In genomic region chr4:6507345-6507744, GRCh38 we compare ENCODE assay signal across 25 cellular contexts. TPM values are rescaled to one million over a fixed set of nuclear protein-coding genes. Genes with fewer than 3 reads are reported as not detected.
"Had no signal": no experiment of that assay in that cellular context is flagged by ENCODE, and none has a peak within 500 bp of the region (broad histone marks: within the 10 kb centered on the region; RNA-seq: fewer than 3 reads in every experiment).

No MANE protein-coding gene starts in this region.

- H3K27ac ChIP-seq: adrenal gland, Peyer's patch, RWPE1, SJCRH30, VCaP had no signal

- DNase-seq: activated CD4-positive, CD25-positive, alpha-beta regulatory T cell; activated CD8-positive, alpha-beta T cell treated with anti-CD3 and anti-CD28 coated beads for 36 hours; activated gamma-delta T cell treated with Interleukin-2 at 50 U/mL for 16 hours; activated naive CD4-positive, alpha-beta T cell treated with anti-CD3 and anti-CD28 coated beads, Interleukin-2, amount 10 ng/mL, durations not matched to agents 7 days and 5 days; activated naive CD8-positive, alpha-beta T cell treated with anti-CD3 and anti-CD28 coated beads for 36 hours; activated T-cell treated with anti-CD3 and anti-CD28 coated beads, Interleukin-2, amount 50 U/mL, for 72 hours; anterior cingulate cortex; MG63; MV-4-11; NCI-H1092 treated with DMSO at 0.1 percent for 48 hours; NCI-H1436; NCI-H187 treated with DMSO at 0.1 percent for 48 hours; NCI-H2081 treated with DMSO at 0.1 percent for 48 hours; NCI-H446; NCI-H524; Right ventricle myocardium superior; SJCRH30; SK-N-SH; T-helper 1 cell had no signal

- H3K4me1 Mint-ChIP-seq: activated naive CD4-positive, alpha-beta T cell treated with anti-CD3 and anti-CD28 coated beads, Interleukin-2, amount 10 ng/mL, durations not matched to agents 7 days and 5 days; activated naive CD8-positive, alpha-beta T cell treated with anti-CD3 and anti-CD28 coated beads for 36 hours had no signal

- H3K27me3 Mint-ChIP-seq: activated naive CD4-positive, alpha-beta T cell treated with anti-CD3 and anti-CD28 coated beads, Interleukin-2, amount 10 ng/mL, durations not matched to agents 7 days and 5 days had no signal

- H3K27ac Mint-ChIP-seq: activated CD8-positive, alpha-beta T cell treated with anti-CD3 and anti-CD28 coated beads for 36 hours; activated naive CD4-positive, alpha-beta T cell treated with anti-CD3 and anti-CD28 coated beads, Interleukin-2, amount 10 ng/mL, durations not matched to agents 7 days and 5 days; activated naive CD8-positive, alpha-beta T cell treated with anti-CD3 and anti-CD28 coated beads for 36 hours; activated T-cell treated with anti-CD3 and anti-CD28 coated beads, Interleukin-2, amount 50 U/mL, for 72 hours; activated T-helper 2 cell treated with anti-CD3 and anti-CD28 coated beads, Interferon-gamma antibody, Interleukin-2, Interleukin-4, amounts not matched to agents 10 μg/mL and 5 μg/mL and 100 μg/mL, durations not matched to agents 14 hours and 24 hours and 36 hours had no signal

- ATAC-seq: activated CD8-positive, alpha-beta T cell treated with anti-CD3 and anti-CD28 coated beads for 36 hours; activated T-cell treated with anti-CD3 and anti-CD28 coated beads, Interleukin-2, amount 50 U/mL, for 72 hours had no signal

- H3K4me3 Mint-ChIP-seq: activated CD8-positive, alpha-beta T cell treated with anti-CD3 and anti-CD28 coated beads for 36 hours; activated naive CD4-positive, alpha-beta T cell treated with anti-CD3 and anti-CD28 coated beads, Interleukin-2, amount 10 ng/mL, durations not matched to agents 7 days and 5 days; activated naive CD8-positive, alpha-beta T cell treated with anti-CD3 and anti-CD28 coated beads for 36 hours; activated T-cell treated with anti-CD3 and anti-CD28 coated beads, Interleukin-2, amount 50 U/mL, for 72 hours had no signal

- H3K4me3 ChIP-seq: adrenal gland, MG63, Peyer's patch, SJCRH30 had no signal

RNA-seq across cellular contexts. Expression of gene PPP2R2C, which starts 34.9 kb away (rescaled TPM):
- total RNA-seq: activated CD8-positive, alpha-beta T cell treated with anti-CD3 and anti-CD28 coated beads for 36 hours; activated naive CD8-positive, alpha-beta T cell treated with anti-CD3 and anti-CD28 coated beads for 36 hours; activated T-cell treated with anti-CD3 and anti-CD28 coated beads, Interleukin-2, amount 50 U/mL, for 72 hours; activated T-helper 2 cell treated with anti-CD3 and anti-CD28 coated beads, Interferon-gamma antibody, Interleukin-2, Interleukin-4, amounts not matched to agents 10 μg/mL and 5 μg/mL and 100 μg/mL, durations not matched to agents 14 hours and 24 hours and 36 hours; SJCRH30; T-helper 2 cell treated with Interferon-gamma antibody and Interleukin-4, amounts not matched to agents 100 ng/mL and 5 ng/mL, for 36 hours had no signal
